Comparison of ENCODE assay signal across 1 cellular context in the genomic region with DNA sequence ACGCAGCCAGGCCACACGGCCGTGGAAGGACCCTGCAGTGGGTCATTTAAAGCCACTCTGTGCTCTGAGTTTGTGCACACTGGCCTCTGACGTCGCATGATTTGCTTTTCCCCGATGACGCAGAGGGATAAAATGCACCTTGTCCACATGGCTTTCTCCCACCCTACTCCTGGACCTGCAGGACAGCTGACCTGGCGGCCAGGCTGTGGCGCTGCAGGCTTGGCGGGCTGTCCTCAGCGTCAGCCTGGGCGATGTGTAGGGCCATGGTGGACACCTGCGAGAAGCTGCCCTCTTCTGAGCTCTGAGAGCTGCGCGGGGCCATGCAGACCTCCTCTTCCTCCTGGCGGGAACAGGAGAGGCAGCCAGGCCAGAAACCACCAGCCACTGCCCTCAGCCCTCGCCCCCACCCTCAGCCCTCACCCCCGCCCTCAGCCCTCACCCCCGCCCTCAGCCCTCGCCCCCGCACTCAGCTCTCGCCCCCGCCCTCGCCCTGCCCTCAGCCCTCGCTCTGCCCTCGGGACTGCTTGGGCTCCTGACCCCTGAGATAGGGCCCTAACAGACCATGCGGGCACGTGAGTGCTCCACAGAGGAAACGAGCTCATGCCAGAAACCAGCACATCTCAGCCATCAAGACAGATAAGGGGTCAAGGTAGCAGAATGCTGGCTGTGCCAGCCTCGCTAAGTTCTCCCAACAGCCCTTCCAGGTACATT.
TF ChIP-seq lines count a peak whose summit lies in the region.

No MANE protein-coding gene starts in this region.

TF ChIP-seq in K562, 482 proteins besides CTCF, POLR2A, EP300 and RAD21 (continued from another document):
- peak; percentile 38; the same call in 1 of the 2 replicates for TF ChIP-seq DEAF1 (CRISPR knock-in tag; IDR thresholded peaks at IDR 0.05)
- no peak for TF ChIP-seq FOSL1 (tag; conservative IDR thresholded peaks at IDR 0.05)
- no peak for TF ChIP-seq SIN3B (IDR thresholded peaks at IDR 0.05; ENCODE audit: low read depth)
